Comparison of ENCODE assay signal across 11 cellular contexts in the genomic region with DNA sequence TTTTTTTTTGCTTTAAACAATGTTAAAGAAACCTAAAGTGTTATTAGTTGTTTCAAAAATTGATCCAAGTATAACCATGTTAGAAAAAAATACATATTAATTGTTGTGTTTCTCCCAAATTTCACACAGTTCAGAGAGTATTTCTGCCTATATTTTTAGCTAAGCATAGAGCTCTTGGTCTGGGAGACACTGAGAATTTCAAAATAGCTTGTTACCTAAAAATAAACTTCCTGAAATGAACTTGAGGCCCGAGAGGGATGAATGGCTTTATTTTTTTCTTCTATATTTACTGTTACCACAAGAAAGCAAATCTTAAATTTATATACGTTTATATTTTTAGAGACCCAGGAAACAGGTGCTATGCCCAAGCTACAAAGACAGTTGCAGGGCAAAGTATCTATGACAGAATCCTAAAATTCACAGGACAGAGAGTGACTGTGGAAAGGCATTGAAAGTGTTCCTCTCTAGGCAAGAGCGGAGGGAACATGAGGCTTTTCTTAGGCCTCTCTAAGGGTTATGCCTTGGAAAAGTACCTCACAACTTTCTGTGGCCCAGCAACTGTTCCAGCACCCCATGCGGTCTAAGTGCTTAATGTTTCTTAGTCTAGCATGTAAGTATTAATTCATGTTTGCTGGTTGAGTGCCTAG. TPM values are rescaled to one million over a fixed set of nuclear protein-coding genes. Genes with fewer than 3 reads are reported as not detected.
A peak's percentile ranks its signal among the peaks of the same experiment; 100 is the strongest.
DNase-seq lines count a peak whose midpoint lies in the region; ATAC-seq and TF ChIP-seq lines count a peak whose summit lies in the region.
"Had no signal": no experiment of that assay in that cellular context is flagged by ENCODE, and none has a peak within 500 bp of the region (broad histone marks: within the 10 kb centered on the region; RNA-seq: fewer than 3 reads in every experiment).

No MANE protein-coding gene starts in this region.

- H3K27me3 Mint-ChIP-seq in activated CD8-positive, alpha-beta T cell treated with anti-CD3 and anti-CD28 coated beads, Interleukin-2, amount 10 ng/mL, durations not matched to agents 7 days and 5 days (ENCODE audit: low read depth): no peaks in the 10 kb centered on the region
- no peaks in the 10 kb centered on the region for H3K27me3 Mint-ChIP-seq in H9 (ENCODE audit: low read depth)

- peak overlapping the region; percentile 93 for H3K27ac Mint-ChIP-seq in activated CD8-positive, alpha-beta T cell treated with anti-CD3 and anti-CD28 coated beads, Interleukin-2, amount 10 ng/mL, durations not matched to agents 7 days and 5 days
- no peak overlapping the region for H3K27ac Mint-ChIP-seq in H9

- no peak overlapping the region for H3K18ac ChIP-seq in H9 (ENCODE audit: insufficient read length, low read depth, low read length)

- no peak for TF ChIP-seq CTCF in A673 (conservative IDR thresholded peaks at IDR 0.05; ENCODE audit: low read depth, low read length)
- TF ChIP-seq CTCF in lung (IDR thresholded peaks at IDR 0.05; ENCODE audit: control extremely low read depth, extremely low read depth): no peak
- no peak for TF ChIP-seq CTCF in H9 (conservative IDR thresholded peaks at IDR 0.05)
- no peak for TF ChIP-seq CTCF in PC-9 (conservative IDR thresholded peaks at IDR 0.05)

- H3K36me3 ChIP-seq in A673 (ENCODE audit: insufficient read depth, low read length, poor library complexity, severe bottlenecking): peaks cover 9% of the 10 kb centered on the region
- peaks cover 14 to 15% of the 10 kb centered on the region in 2 donors for H3K36me3 ChIP-seq in lung (ENCODE audit: control insufficient read depth in 2 of 2, insufficient read depth in 2 of 2, low read length in 2 of 2)
- H3K36me3 ChIP-seq in PC-9 (ENCODE audit: low read depth): no peaks in the 10 kb centered on the region
- H3K36me3 ChIP-seq in H7 (replicated peaks; ENCODE audit: control insufficient read depth, insufficient read depth, low read length): peaks cover 7% of the 10 kb centered on the region

- no peak overlapping the region for H3K9ac ChIP-seq in H9 (ENCODE audit: extremely low read depth, insufficient read length, low read length)

- H4K5ac ChIP-seq in H9 (ENCODE audit: insufficient read length, low read depth, low read length): no peak overlapping the region

- no peaks in the 10 kb centered on the region for H3K9me3 Mint-ChIP-seq in activated CD8-positive, alpha-beta T cell treated with anti-CD3 and anti-CD28 coated beads, Interleukin-2, amount 10 ng/mL, durations not matched to agents 7 days and 5 days (ENCODE audit: insufficient read depth)
- no peaks in the 10 kb centered on the region for H3K9me3 Mint-ChIP-seq in H9

- peaks cover 28% of the 10 kb centered on the region for H3K4me1 ChIP-seq in A673 (ENCODE audit: insufficient read depth, low read length, poor library complexity, severe bottlenecking)
- H3K4me1 ChIP-seq in lung (ENCODE audit: control insufficient read depth in 2 of 2, insufficient read depth in 2 of 2, low read length in 2 of 2): peaks cover 21 to 52% of the 10 kb centered on the region in 2 donors
- peaks cover 1% of the 10 kb centered on the region; the same call in 1 of the 2 replicates for H3K4me1 ChIP-seq in H9 (ENCODE audit: insufficient read depth, low read length)
- H3K4me1 ChIP-seq in PC-9 (replicated peaks; ENCODE audit: insufficient read depth): no peaks in the 10 kb centered on the region

- peak overlapping the region; percentile 31 for H3K4me3 Mint-ChIP-seq in activated CD8-positive, alpha-beta T cell treated with anti-CD3 and anti-CD28 coated beads, Interleukin-2, amount 10 ng/mL, durations not matched to agents 7 days and 5 days
- no peak overlapping the region for H3K4me3 Mint-ChIP-seq in H9

- no peaks in the 10 kb centered on the region for H3K9me2 ChIP-seq in PC-9 (ENCODE audit: insufficient read depth)

- BruUV-seq in A673 (replicated peaks; lab: Mats Ljungman, UMichigan) (no TSS peak), PC-9 (replicated peaks; lab: Mats Ljungman, UMichigan) (no TSS peak)

- no peak overlapping the region for H2AK5ac ChIP-seq in H9 (ENCODE audit: insufficient read length, low read length)

- H3K9me3 ChIP-seq in A673 (ENCODE audit: low read depth, low read length, poor library complexity, severe bottlenecking) (no peaks in the 10 kb centered on the region), lung (ENCODE audit: control insufficient read depth in 2 of 2, insufficient read depth in 1 of 2, low read length in 1 of 2) (no peaks in the 10 kb centered on the region), H9 (ENCODE audit: control insufficient read depth, low read depth, low read length) (no peaks in the 10 kb centered on the region), PC-9 (ENCODE audit: insufficient read depth, low read depth) (no peaks in the 10 kb centered on the region)

- no peak overlapping the region for H2BK5ac ChIP-seq in H9 (ENCODE audit: insufficient read length, low read length)

- H4K91ac ChIP-seq in H9 (ENCODE audit: insufficient read length, low read depth, low read length): no peak overlapping the region

- H2BK15ac ChIP-seq in H9 (ENCODE audit: low read depth, low read length): no peak overlapping the region

- H2BK20ac ChIP-seq in H9 (ENCODE audit: low read depth, low read length, poor library complexity, severe bottlenecking): no peak overlapping the region

- H3K4me3 ChIP-seq in A673 (ENCODE audit: low read depth, low read length, poor library complexity, severe bottlenecking) (no peak overlapping the region), lung (no peak overlapping the region), PC-9 (no peak overlapping the region), H7 (ENCODE audit: insufficient read depth, low read depth, low read length) (no peak overlapping the region)

- H3K4ac ChIP-seq in H9 (ENCODE audit: low read depth, low read length): no peak overlapping the region

- ATAC-seq in GM19351 (IDR thresholded peaks at IDR 0.05; ENCODE audit: unreplicated experiment) (peak; percentile 32), lung (ENCODE audit: insufficient read depth, low FRiP score) (no peak)
- no peak for ATAC-seq in activated CD8-positive, alpha-beta T cell treated with anti-CD3 and anti-CD28 coated beads, Interleukin-2, amount 10 ng/mL, durations not matched to agents 7 days and 5 days

- H3K23me2 ChIP-seq in H9 (ENCODE audit: insufficient read length, low read depth, low read length, poor library complexity, severe bottlenecking): no peaks in the 10 kb centered on the region

- peaks cover 62% of the 10 kb centered on the region for H3K36me3 Mint-ChIP-seq in activated CD8-positive, alpha-beta T cell treated with anti-CD3 and anti-CD28 coated beads, Interleukin-2, amount 10 ng/mL, durations not matched to agents 7 days and 5 days (ENCODE audit: low read depth)
- H3K36me3 Mint-ChIP-seq in H9 (ENCODE audit: insufficient read depth in 1 of 3, low read depth in 3 of 3): peaks cover 25 to 30% (median 27%) of the 10 kb centered on the region in 3 experiments

- POLR2A ChIA-PET in A673 (lab: Charles Lee; ENCODE audit: low non-redundant PET) (no interaction called here), PC-9 (lab: Charles Lee; ENCODE audit: unreplicated experiment) (no interaction called here)
- POLR2A ChIA-PET in activated CD8-positive, alpha-beta T cell treated with anti-CD3 and anti-CD28 coated beads, Interleukin-2, amount 10 ng/mL, durations not matched to agents 7 days and 5 days (lab: Charles Lee): interaction anchor here (0.7 to 4.1 kb wide), 9 partner anchors 8 to 890 kb away, joined by 4 to 25 read pairs (median 8); a partner anchor contains a TSS

- H3K79me2 ChIP-seq in H9 (ENCODE audit: insufficient read depth, low read length) (peaks cover 14% of the 10 kb centered on the region; the same call in 1 of the 2 replicates), PC-9 (ENCODE audit: low read depth) (no peaks in the 10 kb centered on the region)

- no peak overlapping the region for H2BK12ac ChIP-seq in H9 (ENCODE audit: insufficient read length, low read depth, low read length)

- H4K8ac ChIP-seq in H9 (replicated peaks; ENCODE audit: insufficient read length, low read depth, low read length): no peak overlapping the region

- DNase-seq in A673 (ENCODE audit: low spot score) (no peak), lung (ENCODE audit: low spot score) (no peak), H9 (no peak), AG08395 (ENCODE audit: low spot score) (no peak), PC-9 (no peak), H7 (no peak)
- no peak for DNase-seq in activated CD8-positive, alpha-beta T cell treated with anti-CD3 and anti-CD28 coated beads, Interleukin-2, amount 10 ng/mL, durations not matched to agents 7 days and 5 days
- DNase-seq: activated CD8-positive, alpha-beta memory T cell treated with anti-CD3 and anti-CD28 coated beads, Interleukin-2, amount 50 U/mL, for 4 hours; NCI-H69 had no signal

- intact Hi-C loops in A673 (cut with micrococcal nuclease; ENCODE audit: unreplicated experiment) (no loop called here), PC-9 (cut with micrococcal nuclease; ENCODE audit: unreplicated experiment) (no loop called here)

- H3K27me3 ChIP-seq in A673 (replicated peaks; ENCODE audit: insufficient read depth, low read depth, low read length, poor library complexity): no peaks in the 10 kb centered on the region
- H3K27me3 ChIP-seq in lung (ENCODE audit: control insufficient read depth, insufficient read depth): no peaks in the 10 kb centered on the region
- H3K27me3 ChIP-seq in H9 (ENCODE audit: insufficient read depth, low read length): no peaks in the 10 kb centered on the region
- no peaks in the 10 kb centered on the region for H3K27me3 ChIP-seq in PC-9 (ENCODE audit: insufficient read depth, low read depth)
- no peaks in the 10 kb centered on the region for H3K27me3 ChIP-seq in H7 (ENCODE audit: control insufficient read depth, insufficient read depth, low read length)

- H3F3A ChIP-seq in PC-9 (ENCODE audit: insufficient read depth, low read depth): no peaks in the 10 kb centered on the region

- H2BK120ac ChIP-seq in H9 (ENCODE audit: low read depth, low read length, poor library complexity, severe bottlenecking): no peak overlapping the region

- H3K27ac ChIP-seq in A673 (ENCODE audit: low read depth, low read length, poor library complexity, severe bottlenecking) (peak overlapping the region; percentile 2), lung (ENCODE audit: low read depth in 1 of 2, low read length in 1 of 2) (peak overlapping the region; percentile 32 to 49), H9 (ENCODE audit: insufficient read length, low read depth, low read length) (no peak overlapping the region), PC-9 (no peak overlapping the region)
- H3K27ac ChIP-seq: epithelial cell of prostate had no signal

- H2AFZ ChIP-seq in H9 (ENCODE audit: low read length) (no peak overlapping the region), PC-9 (no peak overlapping the region)

- H3K4me2 ChIP-seq in H9 (ENCODE audit: insufficient read depth, insufficient read length, low read length) (no peak overlapping the region), PC-9 (no peak overlapping the region)

- 16 to 19% methylated on average over 4 of the region's 4 CpGs for WGBS in lung, 2 donors
- no CpG with 5 or more reads among the region's 4 CpGs for WGBS in H9 (ENCODE audit: extremely low coverage, insufficient read length, low lambda C conversion rate)

- peaks cover 98% of the 10 kb centered on the region for H3K4me1 Mint-ChIP-seq in activated CD8-positive, alpha-beta T cell treated with anti-CD3 and anti-CD28 coated beads, Interleukin-2, amount 10 ng/mL, durations not matched to agents 7 days and 5 days (ENCODE audit: low read depth)
- peaks cover 7 to 9% of the 10 kb centered on the region in 2 experiments for H3K4me1 Mint-ChIP-seq in H9

- H4K20me1 ChIP-seq in H9 (ENCODE audit: control insufficient read depth, insufficient read depth, insufficient read length) (no peaks in the 10 kb centered on the region), PC-9 (ENCODE audit: insufficient read depth) (no peaks in the 10 kb centered on the region)

- H3K23ac ChIP-seq in H9 (ENCODE audit: insufficient read length, low read depth, low read length): no peak overlapping the region

- no peak overlapping the region for H3K56ac ChIP-seq in H9 (ENCODE audit: insufficient read length, low read depth, low read length)

- no peaks in the 10 kb centered on the region for H3K79me1 ChIP-seq in H9 (ENCODE audit: insufficient read depth, low read depth, low read length, poor library complexity, severe bottlenecking)

- no peak overlapping the region for H3K14ac ChIP-seq in H9 (ENCODE audit: insufficient read depth, low read length)

- H3T11ph ChIP-seq in H9 (ENCODE audit: low read length): no peak overlapping the region

- CTCF ChIA-PET in A673 (lab: Charles Lee): no interaction called here
- CTCF ChIA-PET in activated CD8-positive, alpha-beta T cell treated with anti-CD3 and anti-CD28 coated beads, Interleukin-2, amount 10 ng/mL, durations not matched to agents 7 days and 5 days (lab: Charles Lee): interaction anchor here (0.8 to 2.8 kb wide), 7 partner anchors 11 to 42 kb away, joined by 3 to 42 read pairs (median 8); a partner anchor contains a TSS
- CTCF ChIA-PET in PC-9 (lab: Charles Lee): no interaction called here

RNA-seq across cellular contexts. Expression of a gene that starts 36.4 kb away (rescaled TPM):
- 16.1 TPM in 2 replicates for total RNA-seq in A673 (2021)
- 10 to 100 TPM; 62.7 to 64.5 TPM for total RNA-seq in activated CD8-positive, alpha-beta T cell treated with anti-CD3 and anti-CD28 coated beads, Interleukin-2, amount 10 ng/mL, durations not matched to agents 7 days and 5 days
- total RNA-seq in lung: 100 to 1,000 TPM; 198 to 232 TPM
- polyA plus RNA-seq in lung: 100 to 1,000 TPM in 1 of 2 donors, 10 to 100 TPM in 1; 31.1 to 129 TPM
- total RNA-seq in H9 (2021): 9.6 and 10.6 TPM in 2 replicates
- 26.4 and 33.6 TPM in 2 replicates for total RNA-seq in PC-9 (2021)
- total RNA-seq in H7 (2014; rRNA removed; shearing (Covaris generic)): 4.3 and 6.4 TPM in 2 replicates

Comparison
In these comparisons a context has a peak if more than half of its experiments do, and no peak if none do; other contexts are left out.
1. H3K27ac ChIP-seq: peak in A673 (single experiment) and lung (2 of 2); none in H9 (single experiment) and PC-9 (single experiment).